Comparison of ENCODE assay signal across 10 cellular contexts in the genomic region with DNA sequence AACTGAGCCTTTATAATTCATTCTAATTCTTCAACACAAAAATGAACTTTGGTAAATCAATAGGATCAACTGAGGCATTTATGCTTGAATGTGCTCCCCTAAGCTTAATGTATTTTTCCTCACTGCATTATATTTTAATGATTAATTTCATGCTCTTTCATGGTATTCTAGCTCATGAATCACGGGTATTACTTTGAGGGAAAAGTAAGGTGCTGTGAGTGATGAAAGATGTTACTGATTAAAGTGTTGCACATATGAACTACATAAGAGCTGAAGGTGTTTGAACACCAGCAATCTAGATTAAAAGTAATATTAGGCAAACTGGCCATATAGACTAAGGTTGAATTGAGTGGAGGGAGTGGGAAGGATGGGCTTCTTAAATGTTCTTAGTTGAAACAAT. TPM values are rescaled to one million over a fixed set of nuclear protein-coding genes. Genes with fewer than 3 reads are reported as not detected.
DNase-seq lines count a peak whose midpoint lies in the region; ATAC-seq and TF ChIP-seq lines count a peak whose summit lies in the region.
"Had no signal": no experiment of that assay in that cellular context is flagged by ENCODE, and none has a peak within 500 bp of the region (broad histone marks: within the 10 kb centered on the region; RNA-seq: fewer than 3 reads in every experiment).

No MANE protein-coding gene starts in this region.

- DNase-seq in BE2C (no peak), cardiac fibroblast (ENCODE audit: low read depth in 2 of 2) (no peak), neural progenitor cell (ENCODE audit: low spot score) (no peak), COLO829 (ENCODE audit: low spot score) (no peak)
- DNase-seq: body of pancreas, H7 had no signal

- no peak for ATAC-seq in GM18909 (IDR thresholded peaks at IDR 0.05; ENCODE audit: poor library complexity, unreplicated experiment)
- no peak for ATAC-seq in GM19023 (IDR thresholded peaks at IDR 0.05; ENCODE audit: unreplicated experiment)
- no peak for ATAC-seq in esophagus mucosa

- peaks cover 2% of the 10 kb centered on the region for H3K27me3 Mint-ChIP-seq in neural progenitor cell (ENCODE audit: insufficient read depth, low read depth)

- no peaks in the 10 kb centered on the region for H3K36me3 ChIP-seq in BE2C
- no peaks in the 10 kb centered on the region for H3K36me3 ChIP-seq in KOPT-K1 (ENCODE audit: insufficient read depth, low read length)
- H3K36me3 ChIP-seq in neural progenitor cell: no peaks in the 10 kb centered on the region

- H3K27ac ChIP-seq in KOPT-K1 (ENCODE audit: low read depth, low read length, poor library complexity, severe bottlenecking) (peak overlapping the region; percentile 97), neural progenitor cell (no peak overlapping the region)

- no peaks in the 10 kb centered on the region for H3K79me2 ChIP-seq in neural progenitor cell (ENCODE audit: low read depth)

- no peaks in the 10 kb centered on the region for H3K9me3 Mint-ChIP-seq in neural progenitor cell

- H4K20me1 ChIP-seq in neural progenitor cell (ENCODE audit: low read depth): no peaks in the 10 kb centered on the region

- peaks cover 14% of the 10 kb centered on the region for H3F3A ChIP-seq in neural progenitor cell (ENCODE audit: low read depth)

- peaks cover 5% of the 10 kb centered on the region; the same call in 1 of the 2 replicates for H3K4me1 ChIP-seq in BE2C
- no peaks in the 10 kb centered on the region for H3K4me1 ChIP-seq in neural progenitor cell

- H3K9me3 ChIP-seq in BE2C (no peaks in the 10 kb centered on the region), KOPT-K1 (ENCODE audit: insufficient read depth, low read length, poor library complexity, severe bottlenecking) (no peaks in the 10 kb centered on the region), neural progenitor cell (ENCODE audit: low read depth) (no peaks in the 10 kb centered on the region)
- H3K9me3 ChIP-seq: body of pancreas had no signal

- H3K4me2 ChIP-seq in neural progenitor cell: no peak overlapping the region

- no peak overlapping the region for H3K27ac Mint-ChIP-seq in neural progenitor cell

- H3K4me3 ChIP-seq in BE2C (ENCODE audit: low read depth, low read length) (peak overlapping the region; percentile 73), cardiac fibroblast (replicated peaks in 1 of 2; ENCODE audit: low read depth in 2 of 2, low read length in 2 of 2) (peak overlapping the region; percentile 93 to 94), neural progenitor cell (no peak overlapping the region)

- peak overlapping the region; percentile 91 for H3K4me3 Mint-ChIP-seq in neural progenitor cell

- no peaks in the 10 kb centered on the region for H3K36me3 Mint-ChIP-seq in neural progenitor cell

- H3K9ac ChIP-seq in neural progenitor cell: no peak overlapping the region

- no peak for TF ChIP-seq CTCF in BE2C (IDR thresholded peaks at IDR 0.05; ENCODE audit: low read depth, low read length)
- no peak for TF ChIP-seq CTCF in cardiac fibroblast (IDR thresholded peaks at IDR 0.05; ENCODE audit: low read depth, low read length)
- no peak for TF ChIP-seq CTCF in neural progenitor cell (IDR thresholded peaks at IDR 0.05)

- H3K27me3 ChIP-seq in BE2C: no peaks in the 10 kb centered on the region
- peaks cover 29% of the 10 kb centered on the region for H3K27me3 ChIP-seq in neural progenitor cell
- H3K27me3 ChIP-seq: body of pancreas had no signal

- H3K4me1 Mint-ChIP-seq in neural progenitor cell: peaks cover 12% of the 10 kb centered on the region

- H2AFZ ChIP-seq in neural progenitor cell (replicated peaks): no peak overlapping the region

RNA-seq across cellular contexts. Expression of a gene that starts 1.9 kb away (rescaled TPM):
- 9.9 TPM for polyA plus RNA-seq in BE2C (2012; ENCODE audit: insufficient read depth, insufficient read length, low read depth)
- total RNA-seq in neural progenitor cell (ENCODE audit: low replicate concordance) (0.43 and 0.50 TPM in 2 replicates), esophagus mucosa (29.4 TPM)

Comparison
In these comparisons a context has a peak if more than half of its experiments do, and no peak if none do; other contexts are left out.
1. RNA of a gene that starts 1.9 kb away (total RNA-seq): 29.4 TPM in esophagus mucosa (single experiment); 0.43 to 0.50 TPM in neural progenitor cell; every median in the first group is over 10 times any median in the second.